In the genomic region with DNA sequence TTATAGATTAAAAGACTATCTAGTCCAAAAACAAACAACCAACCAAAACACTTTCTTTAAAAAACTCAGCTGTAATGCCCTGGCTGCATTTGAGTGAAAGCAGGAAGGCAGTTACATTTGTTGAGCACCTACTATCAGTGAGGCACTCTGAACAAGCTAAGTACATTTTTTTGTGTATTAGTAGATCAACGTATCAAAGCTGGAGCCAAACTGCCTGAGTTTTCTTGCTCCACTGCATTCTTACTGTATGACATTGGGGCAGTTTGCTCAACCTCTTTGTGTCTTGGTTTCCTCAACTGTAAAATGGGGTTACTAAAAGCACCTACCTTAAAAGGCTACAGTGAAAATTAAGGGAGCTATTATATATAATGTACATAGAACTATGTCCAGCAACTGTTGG, we compare ENCODE assay signal across 17 cellular contexts. TPM values are rescaled to one million over a fixed set of nuclear protein-coding genes. Genes with fewer than 3 reads are reported as not detected.
A peak's percentile ranks its signal among the peaks of the same experiment; 100 is the strongest.
DNase-seq lines count a peak whose midpoint lies in the region; ATAC-seq and TF ChIP-seq lines count a peak whose summit lies in the region.
"Had no signal": no experiment of that assay in that cellular context is flagged by ENCODE, and none has a peak within 500 bp of the region (broad histone marks: within the 10 kb centered on the region; RNA-seq: fewer than 3 reads in every experiment).

No MANE protein-coding gene starts in this region.

- peak; percentile 20 for DNase-seq in AG08395 (ENCODE audit: low spot score)
- peak; percentile 47 for DNase-seq in HCEC 1CT
- peak; percentile 30 to 59 for DNase-seq in cardiac fibroblast (ENCODE audit: low read depth in 2 of 2)
- peak; percentile 61 to 85 for DNase-seq in foreskin keratinocyte
- no peak for DNase-seq in caudate nucleus (lab: John Stamatoyannopoulos, UW)
- no peak for DNase-seq in effector memory CD8-positive, alpha-beta T cell
- no peak for DNase-seq in kidney glomerular epithelial cell (lab: John Stamatoyannopoulos, UW)
- DNase-seq: 8988T, Caco-2, GOT3, KG1, NCI-H1092, NCI-H1694, NCI-H69, Right ventricle myocardium superior had no signal

- no peaks in the 10 kb centered on the region for H3K27me3 Mint-ChIP-seq in effector memory CD8-positive, alpha-beta T cell

- H3K27me3 ChIP-seq in foreskin keratinocyte: no peaks in the 10 kb centered on the region

- no peak overlapping the region for H3K4me3 Mint-ChIP-seq in effector memory CD8-positive, alpha-beta T cell
- H3K4me3 Mint-ChIP-seq: CD14-positive monocyte had no signal

- no peaks in the 10 kb centered on the region for H3K9me3 Mint-ChIP-seq in effector memory CD8-positive, alpha-beta T cell

- no peak for TF ChIP-seq CTCF in cardiac fibroblast (IDR thresholded peaks at IDR 0.05; ENCODE audit: low read depth, low read length)
- TF ChIP-seq CTCF in foreskin keratinocyte (conservative IDR thresholded peaks at IDR 0.05): no peak

- no peaks in the 10 kb centered on the region for H3K4me1 ChIP-seq in foreskin keratinocyte
- H3K4me1 ChIP-seq: Caco-2 had no signal

- no peak overlapping the region for H3K27ac Mint-ChIP-seq in effector memory CD8-positive, alpha-beta T cell

- no peaks in the 10 kb centered on the region for H3K4me1 Mint-ChIP-seq in effector memory CD8-positive, alpha-beta T cell (ENCODE audit: low read depth in 2 of 2)

- H3K27ac ChIP-seq in foreskin keratinocyte (no peak overlapping the region), caudate nucleus (ENCODE audit: low read depth, low read length) (no peak overlapping the region)

- ATAC-seq in foreskin keratinocyte (peak; percentile 42), GM21786 (IDR thresholded peaks at IDR 0.05; ENCODE audit: unreplicated experiment) (no peak)
- no peak for ATAC-seq in effector memory CD8-positive, alpha-beta T cell (replicated peaks)

- H3K36me3 Mint-ChIP-seq in effector memory CD8-positive, alpha-beta T cell (ENCODE audit: insufficient read depth): peaks cover 11% of the 10 kb centered on the region

- no peak overlapping the region for H3K4me3 ChIP-seq in cardiac fibroblast (replicated peaks in 1 of 2; ENCODE audit: low read depth in 2 of 2, low read length in 2 of 2)

RNA-seq across cellular contexts. Expression of a gene that starts 22.0 kb away (rescaled TPM):
- total RNA-seq in foreskin keratinocyte: 75.8 and 77.2 TPM in 2 replicates
- polyA plus RNA-seq in foreskin keratinocyte: 101 and 108 TPM in 2 replicates

RNA-seq across cellular contexts. Expression of a gene that starts 22.1 kb away (rescaled TPM):
- 12.0 and 16.1 TPM in 2 replicates for total RNA-seq in foreskin keratinocyte
- polyA plus RNA-seq in foreskin keratinocyte: 16.3 and 23.2 TPM in 2 replicates

Comparison
In these comparisons a context has a peak if more than half of its experiments do, and no peak if none do; other contexts are left out.
1. DNase-seq: peak in AG08395 (single experiment), HCEC 1CT (single experiment), cardiac fibroblast (2 of 2) and foreskin keratinocyte (2 of 2); none in caudate nucleus (0 of 61), effector memory CD8-positive, alpha-beta T cell (0 of 3) and kidney glomerular epithelial cell (single experiment).